In genomic region chr19:3426433-3426832, GRCh38 we compare ENCODE assay signal across 24 cellular contexts. TPM values are rescaled to one million over a fixed set of nuclear protein-coding genes. Genes with fewer than 3 reads are reported as not detected.
DNase-seq lines count a peak whose midpoint lies in the region; ATAC-seq and TF ChIP-seq lines count a peak whose summit lies in the region.
"Had no signal": no experiment of that assay in that cellular context is flagged by ENCODE, and none has a peak within 500 bp of the region (broad histone marks: within the 10 kb centered on the region; RNA-seq: fewer than 3 reads in every experiment).

No MANE protein-coding gene starts in this region.

- in situ Hi-C loops in IMR-90 (cut with MboI; ENCODE audit: low sequenced_read_pairs), result no loop called here
- in situ Hi-C loops in HAP-1 (cut with MboI; ENCODE audit: low sequenced_read_pairs), result no loop called here

- ATAC-seq in IMR-90 (ENCODE audit: low read depth), result no peak
- no peak for ATAC-seq in gastroesophageal sphincter

- CTCF ChIA-PET in IMR-90 (lab: Yijun Ruan, JAX), result no interaction called here
- CTCF ChIA-PET in Caco-2 (lab: Charles Lee), result no interaction called here

- H3K79me1 ChIP-seq in IMR-90 (ENCODE audit: low read depth in 1 of 2, low read length in 2 of 2), result peaks cover 23 to 76% of the 10 kb centered on the region in 2 experiments

- BruUV-seq in IMR-90 (replicated peaks; lab: Mats Ljungman, UMichigan), result no TSS peak
- no TSS peak for BruUV-seq in Caco-2 (replicated peaks; lab: Mats Ljungman, UMichigan)

- H3K56ac ChIP-seq in IMR-90 (ENCODE audit: extremely low read depth, insufficient read depth, low read length), result no peak overlapping the region

- peaks cover 4% of the 10 kb centered on the region for H3K4me1 Mint-ChIP-seq in activated naive CD4-positive, alpha-beta T cell treated with anti-CD3 and anti-CD28 coated beads, Interleukin-2, amount 50 U/mL, for 24 hours
- H3K4me1 Mint-ChIP-seq in Caco-2 (ENCODE audit: low read depth, unreplicated experiment), result no peaks in the 10 kb centered on the region

- no peak overlapping the region for H3K4me3 ChIP-seq in IMR-90 (ENCODE audit: insufficient read depth, low read depth, low read length)
- H3K4me3 ChIP-seq in gastroesophageal sphincter, result no peak overlapping the region
- H3K4me3 ChIP-seq in skeletal muscle tissue (ENCODE audit: low read length in 3 of 3), result no peak overlapping the region
- H3K4me3 ChIP-seq in Caco-2 (ENCODE audit: low read depth, low read length), result no peak overlapping the region
- H3K4me3 ChIP-seq in HAP-1, result no peak overlapping the region

- H2BK120ac ChIP-seq in IMR-90 (ENCODE audit: low read depth, low read length), result no peak overlapping the region

- H4K91ac ChIP-seq in IMR-90 (ENCODE audit: insufficient read depth, low read depth, low read length), result no peak overlapping the region

- peak overlapping the region; percentile 55 for H2AK9ac ChIP-seq in IMR-90 (replicated peaks; ENCODE audit: low read depth, low read length, poor library complexity)

- no peak overlapping the region for H2BK15ac ChIP-seq in IMR-90 (ENCODE audit: low read depth, low read length)

- TF ChIP-seq POLR2A in IMR-90 (IDR thresholded peaks at IDR 0.05; ENCODE audit: low read depth, low read length) (no peak), gastroesophageal sphincter (IDR thresholded peaks at IDR 0.05) (no peak)

- H3K4ac ChIP-seq in IMR-90 (ENCODE audit: low read depth, low read length), result no peak overlapping the region

- H3K27me3 ChIP-seq in IMR-90 (ENCODE audit: control insufficient read depth, insufficient read depth, low read length) (no peaks in the 10 kb centered on the region), gastroesophageal sphincter (no peaks in the 10 kb centered on the region), skeletal muscle tissue (ENCODE audit: control insufficient read depth in 3 of 3, insufficient read depth in 3 of 3, low read length in 3 of 3) (no peaks in the 10 kb centered on the region), Caco-2 (replicated peaks; ENCODE audit: control insufficient read depth, insufficient read depth, low read length) (no peaks in the 10 kb centered on the region), HAP-1 (ENCODE audit: low read depth) (no peaks in the 10 kb centered on the region)

- H3K36me3 ChIP-seq in IMR-90 (ENCODE audit: control insufficient read depth, insufficient read depth, low read length), result peaks cover 19% of the 10 kb centered on the region
- H3K36me3 ChIP-seq in gastroesophageal sphincter, result peaks cover 0 to 33% of the 10 kb centered on the region in 2 donors
- H3K36me3 ChIP-seq in skeletal muscle tissue (ENCODE audit: control insufficient read depth in 3 of 3, insufficient read depth in 3 of 3, low read length in 3 of 3), result peaks cover 5 to 8% (median 7%) of the 10 kb centered on the region in 3 donors
- no peaks in the 10 kb centered on the region for H3K36me3 ChIP-seq in Caco-2 (ENCODE audit: control insufficient read depth, insufficient read depth, low read length)
- peaks cover 16% of the 10 kb centered on the region for H3K36me3 ChIP-seq in HAP-1 (replicated peaks)

- peaks cover 39% of the 10 kb centered on the region for H4K20me1 ChIP-seq in IMR-90 (ENCODE audit: insufficient read depth, low read length)

- H2BK20ac ChIP-seq in IMR-90 (ENCODE audit: low read depth, low read length), result no peak overlapping the region

- H3K23ac ChIP-seq in IMR-90 (ENCODE audit: low read depth, low read length), result no peak overlapping the region

- peaks cover 15% of the 10 kb centered on the region for H3K4me1 ChIP-seq in IMR-90 (ENCODE audit: control insufficient read depth, insufficient read depth, low read length)
- peaks cover 0 to 98% (median 39%) of the 10 kb centered on the region in 3 donors for H3K4me1 ChIP-seq in gastroesophageal sphincter
- H3K4me1 ChIP-seq in skeletal muscle tissue (ENCODE audit: control insufficient read depth in 3 of 3, insufficient read depth in 3 of 3, low read length in 3 of 3), result peaks cover 23 to 49% (median 35%) of the 10 kb centered on the region in 3 donors
- no peaks in the 10 kb centered on the region for H3K4me1 ChIP-seq in Caco-2
- H3K4me1 ChIP-seq in HAP-1, result no peaks in the 10 kb centered on the region

- POLR2A ChIA-PET in IMR-90 (lab: Charles Lee; ENCODE audit: unreplicated experiment) (no interaction called here), Caco-2 (lab: Charles Lee) (no interaction called here)

- peak overlapping the region; percentile 51 for H3K27ac Mint-ChIP-seq in activated naive CD4-positive, alpha-beta T cell treated with anti-CD3 and anti-CD28 coated beads, Interleukin-2, amount 50 U/mL, for 24 hours
- H3K27ac Mint-ChIP-seq in Caco-2 (ENCODE audit: unreplicated experiment), result no peak overlapping the region
- H3K27ac Mint-ChIP-seq: CD4-positive, CD25-positive, alpha-beta regulatory T cell had no signal

- no peaks in the 10 kb centered on the region for H3K27me3 Mint-ChIP-seq in activated naive CD4-positive, alpha-beta T cell treated with anti-CD3 and anti-CD28 coated beads, Interleukin-2, amount 50 U/mL, for 24 hours
- H3K27me3 Mint-ChIP-seq in Caco-2 (ENCODE audit: insufficient read depth, unreplicated experiment), result no peaks in the 10 kb centered on the region
- H3K27me3 Mint-ChIP-seq: CD4-positive, CD25-positive, alpha-beta regulatory T cell had no signal

- TF ChIP-seq EP300 in gastroesophageal sphincter (IDR thresholded peaks at IDR 0.05), result no peak

- no peak overlapping the region for H3K4me2 ChIP-seq in IMR-90 (ENCODE audit: low read depth, low read length)
- H3K4me2 ChIP-seq: KMS-11 had no signal

- H4K8ac ChIP-seq in IMR-90 (ENCODE audit: low read depth in 2 of 2, low read length in 2 of 2), result no peak overlapping the region

- H2AK5ac ChIP-seq in IMR-90 (ENCODE audit: low read depth, low read length), result no peak overlapping the region

- H2AFZ ChIP-seq in IMR-90 (replicated peaks; ENCODE audit: low read length, poor library complexity), result no peak overlapping the region

- dilution Hi-C loops in IMR-90 (cut with HindIII; ENCODE audit: low sequenced_read_pairs, unreplicated experiment), result no loop called here

- H3K27ac ChIP-seq in IMR-90 (ENCODE audit: insufficient read depth, low read length) (no peak overlapping the region), gastroesophageal sphincter (peak overlapping the region in 3 of 4 donors; percentile 72 to 94 (median 90)), skeletal muscle tissue (ENCODE audit: low read depth, low read length) (peak overlapping the region; percentile 54)
- H3K27ac ChIP-seq: KMS-11 had no signal

- peaks cover 8% of the 10 kb centered on the region for H3K36me3 Mint-ChIP-seq in activated naive CD4-positive, alpha-beta T cell treated with anti-CD3 and anti-CD28 coated beads, Interleukin-2, amount 50 U/mL, for 24 hours
- no peaks in the 10 kb centered on the region for H3K36me3 Mint-ChIP-seq in Caco-2 (ENCODE audit: insufficient read depth, unreplicated experiment)

- peaks cover 3% of the 10 kb centered on the region; the same call in 1 of the 2 replicates for H3K9me1 ChIP-seq in IMR-90 (ENCODE audit: insufficient read depth, low read length)

- TF ChIP-seq RAD21 in IMR-90 (IDR thresholded peaks at IDR 0.05; ENCODE audit: low read length), result no peak

- H3K18ac ChIP-seq in IMR-90 (ENCODE audit: low read depth, low read length), result no peak overlapping the region

- DNase-seq in activated naive CD4-positive, alpha-beta T cell (lab: John Stamatoyannopoulos, UW), result no peak
- DNase-seq in IMR-90, result no peak
- no peak for DNase-seq in Caco-2
- no peak for DNase-seq in HAP-1 (ENCODE audit: low spot score in 2 of 2)
- no peak for DNase-seq in putamen (ENCODE audit: low spot score)
- DNase-seq: 8988T; CD4-positive, CD25-positive, alpha-beta regulatory T cell; COR-L47; GDM1; NCI-H1048; NCI-H1436; NCI-H1930; NCI-H226; NCI-H524; NCI-H82; SHP77 treated with DMSO at 0.1 percent for 48 hours had no signal

- no peak overlapping the region for H4K5ac ChIP-seq in IMR-90 (ENCODE audit: low read depth, low read length)

- no peak overlapping the region for H3K9ac ChIP-seq in IMR-90 (ENCODE audit: low read depth, low read length)
- no peak overlapping the region for H3K9ac ChIP-seq in skeletal muscle tissue (ENCODE audit: low read depth in 1 of 3, low read length in 3 of 3)
- H3K9ac ChIP-seq: KMS-11 had no signal

- H2BK5ac ChIP-seq in IMR-90 (ENCODE audit: low read depth, low read length, poor library complexity, severe bottlenecking), result no peak overlapping the region

- intact Hi-C loops in IMR-90 (cut with micrococcal nuclease), result no loop called here
- intact Hi-C loops in Caco-2 (cut with micrococcal nuclease; ENCODE audit: unreplicated experiment), result no loop called here

- H3K9me3 ChIP-seq in IMR-90 (ENCODE audit: control insufficient read depth, insufficient read depth, low read length) (no peaks in the 10 kb centered on the region), gastroesophageal sphincter (no peaks in the 10 kb centered on the region), skeletal muscle tissue (ENCODE audit: control insufficient read depth in 3 of 3, low read length in 3 of 3) (no peaks in the 10 kb centered on the region), Caco-2 (no peaks in the 10 kb centered on the region), HAP-1 (no peaks in the 10 kb centered on the region)

- no peak overlapping the region for H3K4me3 Mint-ChIP-seq in activated naive CD4-positive, alpha-beta T cell treated with anti-CD3 and anti-CD28 coated beads, Interleukin-2, amount 50 U/mL, for 24 hours
- no peak overlapping the region for H3K4me3 Mint-ChIP-seq in Caco-2 (ENCODE audit: unreplicated experiment)
- H3K4me3 Mint-ChIP-seq: CD4-positive, CD25-positive, alpha-beta regulatory T cell had no signal

- TF ChIP-seq CTCF in IMR-90 (conservative IDR thresholded peaks at IDR 0.05; ENCODE audit: low read depth, low read length), result no peak
- no peak for TF ChIP-seq CTCF in gastroesophageal sphincter (IDR thresholded peaks at IDR 0.05)
- TF ChIP-seq CTCF in Caco-2 (IDR thresholded peaks at IDR 0.05; ENCODE audit: insufficient read depth in 1 of 2, low read depth in 1 of 2, low read length in 1 of 2, severe bottlenecking in 1 of 2, unreplicated experiment in 1 of 2), result no peak

- no peaks in the 10 kb centered on the region for H3K9me3 Mint-ChIP-seq in activated naive CD4-positive, alpha-beta T cell treated with anti-CD3 and anti-CD28 coated beads, Interleukin-2, amount 50 U/mL, for 24 hours
- H3K9me3 Mint-ChIP-seq in Caco-2 (ENCODE audit: unreplicated experiment), result no peaks in the 10 kb centered on the region
- H3K9me3 Mint-ChIP-seq: CD4-positive, CD25-positive, alpha-beta regulatory T cell had no signal

- WGBS in IMR-90 (ENCODE audit: extremely low coverage in 2 of 2, insufficient read length in 1 of 2), 2 experiments, result 100% methylated on average over 8 of the region's 9 CpGs; no CpG with 5 or more reads in 1 of the 2 experiments
- WGBS in gastroesophageal sphincter (ENCODE audit: low coverage in 1 of 2), 2 donors, result 86 to 91% methylated on average over 4 to 8 of the region's 9 CpGs

- no peak overlapping the region for H3K14ac ChIP-seq in IMR-90 (replicated peaks; ENCODE audit: low read depth, low read length)

RNA-seq across cellular contexts. Expression of gene SMIM24, which starts 53.9 kb away (rescaled TPM):
- total RNA-seq in IMR-90 (2012; rRNA removed) (not detected in 2 replicates), gastroesophageal sphincter (not detected), skeletal muscle tissue (not detected), Caco-2 (2022) (1.2 and 1.7 TPM in 2 replicates)
- not detected in 2 replicates for polyA plus RNA-seq in IMR-90 (2012; rRNA removed)
- 0.09 TPM in 1 of 2 replicates, not detected in the other for polyA plus RNA-seq in IMR-90 (2012; cell fraction: cytosol; rRNA removed)
- not detected in 2 replicates for polyA plus RNA-seq in IMR-90 (2012; cell fraction: nucleus; rRNA removed; ENCODE audit: low replicate concordance)
- total RNA-seq: Daoy, M059J, RPMI7951 had no signal
- polyA plus RNA-seq: CD4-positive, CD25-positive, alpha-beta regulatory T cell had no signal

RNA-seq across cellular contexts. Expression of gene SMIM44, which starts 56.8 kb away (rescaled TPM):
- total RNA-seq in IMR-90 (2012; rRNA removed) (not detected in 2 replicates), gastroesophageal sphincter (not detected), skeletal muscle tissue (not detected), Caco-2 (2022) (not detected in 2 replicates)
- not detected in 2 replicates for polyA plus RNA-seq in IMR-90 (2012; rRNA removed)
- polyA plus RNA-seq in IMR-90 (2012; cell fraction: cytosol; rRNA removed), result not detected in 2 replicates
- not detected in 2 replicates for polyA plus RNA-seq in IMR-90 (2012; cell fraction: nucleus; rRNA removed; ENCODE audit: low replicate concordance)
- total RNA-seq: CD4-positive, CD25-positive, alpha-beta regulatory T cell; Daoy; M059J; RPMI7951 had no signal
- polyA plus RNA-seq: AG04450; CD4-positive, CD25-positive, alpha-beta regulatory T cell had no signal
